ENCODE assay signal across 14 cellular contexts in the genomic region with DNA sequence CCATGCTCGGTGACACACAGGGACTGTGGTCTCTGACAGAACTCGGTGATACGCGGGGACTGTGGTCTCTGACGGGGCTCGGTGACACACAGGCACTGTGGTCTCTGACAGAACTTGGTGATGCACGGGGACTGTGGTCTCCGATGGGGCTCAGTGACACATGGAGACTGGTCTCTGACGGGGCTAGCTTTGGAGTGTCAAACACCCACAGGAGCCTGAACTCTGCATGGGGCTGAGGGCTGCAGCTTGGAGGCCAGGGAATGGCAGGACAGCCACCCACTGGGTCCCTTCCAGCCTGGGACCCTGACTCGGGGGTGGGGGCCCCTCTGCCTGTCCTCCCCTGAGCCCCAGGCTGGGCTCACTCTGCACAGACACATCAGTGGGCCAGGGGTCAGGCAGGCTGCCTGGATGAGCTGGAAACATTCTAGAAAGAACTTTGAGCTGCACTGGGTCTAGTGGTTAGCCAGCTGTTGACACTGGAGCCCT.
"Had no signal": no experiment of that assay in that cellular context is flagged by ENCODE, and none has a peak within 500 bp of the region (broad histone marks: within the 10 kb centered on the region; RNA-seq: fewer than 3 reads in every experiment).

No MANE protein-coding gene starts in this region.

- H3K4me1 ChIP-seq: esophagus squamous epithelium, psoas muscle, transverse colon had no signal

- H3K36me3 Mint-ChIP-seq: activated naive CD4-positive, alpha-beta T cell treated with anti-CD3 and anti-CD28 coated beads, Interleukin-2, amount 50 U/mL, for 24 hours; natural killer cell treated with Interleukin-12 subunit alpha and Interleukin-12 subunit beta and Interleukin-15 and Interleukin-18, amount 100 ng/mL, for 72 hours had no signal

- H3K9me3 Mint-ChIP-seq: activated naive CD4-positive, alpha-beta T cell treated with anti-CD3 and anti-CD28 coated beads, Interleukin-2, amount 50 U/mL, for 24 hours; activated T-helper 1 cell treated with anti-CD3 and anti-CD28 coated beads, Interleukin-12 subunit alpha, Interleukin-12 subunit beta, Interleukin-2, Interleukin-4 antibody, amounts not matched to agents 30 ng/mL and 10 ng/mL and 1 ng/mL, durations not matched to agents 14 hours and 24 hours and 36 hours; natural killer cell treated with Interleukin-12 subunit alpha and Interleukin-12 subunit beta and Interleukin-15 and Interleukin-18, amount 100 ng/mL, for 72 hours had no signal

- ATAC-seq: mucosa of descending colon, psoas muscle, sciatic nerve had no signal

- H3K36me3 ChIP-seq: esophagus squamous epithelium, transverse colon had no signal

- H3K27me3 Mint-ChIP-seq: activated naive CD4-positive, alpha-beta T cell treated with anti-CD3 and anti-CD28 coated beads, Interleukin-2, amount 50 U/mL, for 24 hours had no signal

- H3K4me3 ChIP-seq: esophagus squamous epithelium, mucosa of descending colon, psoas muscle, transverse colon had no signal

- H3K27ac ChIP-seq: esophagus squamous epithelium, psoas muscle, transverse colon had no signal

- DNase-seq: activated CD8-positive, alpha-beta memory T cell treated with anti-CD3 and anti-CD28 coated beads for 24 hours; esophagus squamous epithelium; foreskin fibroblast; glutamatergic neuron; mucosa of descending colon; psoas muscle; RPMI8226; stimulated activated CD4-positive, alpha-beta T cell treated with anti-CD3 and anti-CD28 coated beads, Interleukin-2, amount 100 ng/mL, for 48 hours; T-helper 2 cell; transverse colon had no signal

- H3K4me1 Mint-ChIP-seq: activated naive CD4-positive, alpha-beta T cell treated with anti-CD3 and anti-CD28 coated beads, Interleukin-2, amount 50 U/mL, for 24 hours had no signal

- H3K9me3 ChIP-seq: esophagus squamous epithelium, mucosa of descending colon, psoas muscle, transverse colon had no signal

- H3K27ac Mint-ChIP-seq: activated naive CD4-positive, alpha-beta T cell treated with anti-CD3 and anti-CD28 coated beads, Interleukin-2, amount 50 U/mL, for 24 hours; activated T-helper 1 cell treated with anti-CD3 and anti-CD28 coated beads, Interleukin-12 subunit alpha, Interleukin-12 subunit beta, Interleukin-2, Interleukin-4 antibody, amounts not matched to agents 30 ng/mL and 10 ng/mL and 1 ng/mL, durations not matched to agents 14 hours and 24 hours and 36 hours; natural killer cell treated with Interleukin-12 subunit alpha and Interleukin-12 subunit beta and Interleukin-15 and Interleukin-18, amount 100 ng/mL, for 72 hours had no signal

- H3K4me3 Mint-ChIP-seq: activated naive CD4-positive, alpha-beta T cell treated with anti-CD3 and anti-CD28 coated beads, Interleukin-2, amount 50 U/mL, for 24 hours; activated T-helper 1 cell treated with anti-CD3 and anti-CD28 coated beads, Interleukin-12 subunit alpha, Interleukin-12 subunit beta, Interleukin-2, Interleukin-4 antibody, amounts not matched to agents 30 ng/mL and 10 ng/mL and 1 ng/mL, durations not matched to agents 14 hours and 24 hours and 36 hours; natural killer cell treated with Interleukin-12 subunit alpha and Interleukin-12 subunit beta and Interleukin-15 and Interleukin-18, amount 100 ng/mL, for 72 hours had no signal

- H3K27me3 ChIP-seq: transverse colon had no signal
